ENCODE assay signal across 10 cellular contexts in the genomic region with DNA sequence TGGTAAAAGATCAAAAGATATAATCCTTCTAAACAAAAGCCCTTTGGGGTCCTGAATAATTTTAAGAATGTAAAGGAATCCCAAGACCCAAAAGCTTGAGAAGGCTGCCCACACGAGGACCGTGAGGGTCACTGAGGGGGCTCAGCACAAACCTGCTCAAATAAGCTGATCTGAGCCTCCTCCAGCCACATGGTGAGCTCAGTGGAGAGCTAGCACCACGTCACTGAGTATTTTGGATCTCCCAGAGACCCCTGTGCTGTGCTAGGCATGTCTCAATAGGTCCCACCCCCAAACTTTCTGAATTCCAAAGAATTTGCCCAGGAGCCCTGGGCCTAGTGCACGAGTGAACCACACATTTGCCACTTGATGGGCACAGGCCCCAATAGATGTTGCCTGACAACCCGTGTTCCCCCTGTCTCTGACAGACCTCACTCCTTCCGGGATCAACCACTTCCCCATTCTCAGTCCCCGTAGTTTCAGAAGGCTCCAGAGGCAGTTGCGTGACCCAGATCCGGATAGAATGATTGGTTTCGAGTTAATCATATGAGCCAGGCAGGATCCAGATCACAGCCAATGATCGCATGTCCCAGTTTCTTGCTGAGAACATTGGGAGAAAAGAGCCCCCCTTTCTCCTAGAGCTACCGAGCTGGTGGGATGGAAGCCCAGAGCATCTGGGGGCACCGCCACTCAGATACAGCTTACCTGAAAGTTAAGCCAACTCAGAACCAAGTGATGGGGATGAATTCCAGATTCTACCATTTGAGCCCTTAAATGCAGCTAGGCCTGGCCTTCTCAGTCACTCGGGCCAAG.
A peak's percentile ranks its signal among the peaks of the same experiment; 100 is the strongest.
DNase-seq lines count a peak whose midpoint lies in the region; ATAC-seq and TF ChIP-seq lines count a peak whose summit lies in the region.
"Had no signal": no experiment of that assay in that cellular context is flagged by ENCODE, and none has a peak within 500 bp of the region (broad histone marks: within the 10 kb centered on the region; RNA-seq: fewer than 3 reads in every experiment).

No MANE protein-coding gene starts in this region.

- no peaks in the 10 kb centered on the region for H3K79me2 ChIP-seq in OCI-LY3 (ENCODE audit: low read length)

- TF ChIP-seq CTCF in natural killer cell (IDR thresholded peaks at IDR 0.05) (no peak), OCI-LY3 (IDR thresholded peaks at IDR 0.05; ENCODE audit: low read depth, low read length) (no peak), endothelial cell (IDR thresholded peaks at IDR 0.05; ENCODE audit: unreplicated experiment) (no peak)

- H3K27ac ChIP-seq in OCI-LY3 (ENCODE audit: low read length), result no peak overlapping the region

- H3K4me3 Mint-ChIP-seq in natural killer cell, result no peak overlapping the region
- no peak overlapping the region for H3K4me3 Mint-ChIP-seq in natural killer cell treated with Interleukin-12 subunit alpha and Interleukin-12 subunit beta and Interleukin-15 and Interleukin-18, amount 100 ng/mL, for 72 hours
- H3K4me3 Mint-ChIP-seq in endothelial cell (ENCODE audit: unreplicated experiment), result no peak overlapping the region
- H3K4me3 Mint-ChIP-seq: activated CD4-positive, alpha-beta T cell treated with anti-CD3 and anti-CD28 coated beads for 36 hours had no signal

- no peaks in the 10 kb centered on the region for H4K20me1 ChIP-seq in OCI-LY3 (ENCODE audit: insufficient read depth, low read length)

- H3K27ac Mint-ChIP-seq in natural killer cell, result no peak overlapping the region
- no peak overlapping the region for H3K27ac Mint-ChIP-seq in natural killer cell treated with Interleukin-12 subunit alpha and Interleukin-12 subunit beta and Interleukin-15 and Interleukin-18, amount 100 ng/mL, for 72 hours
- no peak overlapping the region for H3K27ac Mint-ChIP-seq in endothelial cell (ENCODE audit: unreplicated experiment)
- H3K27ac Mint-ChIP-seq: activated CD4-positive, alpha-beta T cell treated with anti-CD3 and anti-CD28 coated beads for 36 hours had no signal

- no peak overlapping the region for H2AFZ ChIP-seq in OCI-LY3 (ENCODE audit: low read depth, low read length)

- ATAC-seq in natural killer cell (peak in 2 of 3 donors; percentile 40 to 42), left lobe of liver (peak; percentile 4), GM19452 (IDR thresholded peaks at IDR 0.05; ENCODE audit: unreplicated experiment) (no peak), GM18519 (IDR thresholded peaks at IDR 0.05; ENCODE audit: low FRiP score, unreplicated experiment) (no peak)
- no peak for ATAC-seq in natural killer cell treated with Interleukin-12 subunit alpha and Interleukin-12 subunit beta and Interleukin-15 and Interleukin-18, amount 100 ng/mL, for 72 hours
- ATAC-seq: activated CD4-positive, alpha-beta T cell treated with anti-CD3 and anti-CD28 coated beads for 36 hours had no signal

- no peaks in the 10 kb centered on the region for H3K36me3 ChIP-seq in OCI-LY3 (replicated peaks; ENCODE audit: low read depth, low read length)

- H3K27me3 ChIP-seq in OCI-LY3 (ENCODE audit: low read depth, low read length), result no peaks in the 10 kb centered on the region

- H3K36me3 Mint-ChIP-seq in natural killer cell (no peaks in the 10 kb centered on the region), endothelial cell (ENCODE audit: low read depth, unreplicated experiment) (peaks cover 3% of the 10 kb centered on the region)
- no peaks in the 10 kb centered on the region for H3K36me3 Mint-ChIP-seq in natural killer cell treated with Interleukin-12 subunit alpha and Interleukin-12 subunit beta and Interleukin-15 and Interleukin-18, amount 100 ng/mL, for 72 hours

- no peaks in the 10 kb centered on the region for H3K9me3 ChIP-seq in OCI-LY3 (ENCODE audit: insufficient read depth, low read length)

- no peak overlapping the region for H3K4me3 ChIP-seq in OCI-LY3 (ENCODE audit: low read length)

- DNase-seq in natural killer cell (no peak), left lobe of liver (ENCODE audit: low spot score) (peak; percentile 42), NCI-H774 (lab: John Stamatoyannopoulos, UW) (no peak), endothelial cell (ENCODE audit: low spot score) (no peak)
- DNase-seq in natural killer cell treated with Interleukin-12 subunit alpha and Interleukin-12 subunit beta and Interleukin-15 and Interleukin-18, amount 100 ng/mL, for 72 hours (ENCODE audit: low spot score), result no peak
- DNase-seq: activated CD4-positive, alpha-beta T cell treated with anti-CD3 and anti-CD28 coated beads for 36 hours; NCI-H1694 had no signal

- H3K27me3 Mint-ChIP-seq in natural killer cell (ENCODE audit: low read depth in 2 of 2) (no peaks in the 10 kb centered on the region), endothelial cell (ENCODE audit: unreplicated experiment) (peaks cover 3% of the 10 kb centered on the region)
- H3K27me3 Mint-ChIP-seq in natural killer cell treated with Interleukin-12 subunit alpha and Interleukin-12 subunit beta and Interleukin-15 and Interleukin-18, amount 100 ng/mL, for 72 hours, result no peaks in the 10 kb centered on the region
- H3K27me3 Mint-ChIP-seq: activated CD4-positive, alpha-beta T cell treated with anti-CD3 and anti-CD28 coated beads for 36 hours had no signal

- no peak overlapping the region for H3K9ac ChIP-seq in OCI-LY3 (ENCODE audit: low read length)

- H3K4me2 ChIP-seq in OCI-LY3 (ENCODE audit: low read length), result peak overlapping the region; percentile 49

- intact Hi-C loops in natural killer cell (cut with micrococcal nuclease), result no loop called here

- H3K9me3 Mint-ChIP-seq in natural killer cell (no peaks in the 10 kb centered on the region), endothelial cell (ENCODE audit: unreplicated experiment) (no peaks in the 10 kb centered on the region)
- no peaks in the 10 kb centered on the region for H3K9me3 Mint-ChIP-seq in natural killer cell treated with Interleukin-12 subunit alpha and Interleukin-12 subunit beta and Interleukin-15 and Interleukin-18, amount 100 ng/mL, for 72 hours

- H3K4me1 ChIP-seq in OCI-LY3 (ENCODE audit: low read length), result peaks cover 13% of the 10 kb centered on the region

- H3K4me1 Mint-ChIP-seq in natural killer cell (peaks cover 0 to 9% of the 10 kb centered on the region in 2 donors), endothelial cell (ENCODE audit: unreplicated experiment) (peaks cover 8% of the 10 kb centered on the region)
- H3K4me1 Mint-ChIP-seq in natural killer cell treated with Interleukin-12 subunit alpha and Interleukin-12 subunit beta and Interleukin-15 and Interleukin-18, amount 100 ng/mL, for 72 hours (ENCODE audit: low read depth in 2 of 2), result peaks cover 0 to 3% of the 10 kb centered on the region in 2 donors
- H3K4me1 Mint-ChIP-seq: activated CD4-positive, alpha-beta T cell treated with anti-CD3 and anti-CD28 coated beads for 36 hours had no signal

Comparison
In these comparisons a context has a peak if more than half of its experiments do, and no peak if none do; other contexts are left out.
1. ATAC-seq: peak in natural killer cell (2 of 3) and left lobe of liver (single experiment); none in natural killer cell treated with Interleukin-12 subunit alpha and Interleukin-12 subunit beta and Interleukin-15 and Interleukin-18, amount 100 ng/mL, for 72 hours (0 of 2), GM19452 (single experiment) and GM18519 (single experiment).